Comparison of ENCODE assay signal across 8 cellular contexts in genomic region chr20:309841-310644, GRCh38. TPM values are rescaled to one million over a fixed set of nuclear protein-coding genes. Genes with fewer than 3 reads are reported as not detected.
A peak's percentile ranks its signal among the peaks of the same experiment; 100 is the strongest.
DNase-seq lines count a peak whose midpoint lies in the region; ATAC-seq, FAIRE-seq and TF ChIP-seq lines count a peak whose summit lies in the region.

No MANE protein-coding gene starts in this region.

- peak overlapping the region; percentile 51 for H3K4me2 ChIP-seq in mesendoderm (ENCODE audit: low read length)

- no CpG with 5 or more reads among the region's 31 CpGs for WGBS in mesendoderm (ENCODE audit: extremely low coverage, insufficient coverage, low lambda C conversion rate)

- peaks cover 2% of the 10 kb centered on the region for H3K4me1 ChIP-seq in mesendoderm (ENCODE audit: control insufficient read depth, low read depth, low read length)

- H4K5ac ChIP-seq in mesendoderm (ENCODE audit: low read length) = no peak overlapping the region

- no peak overlapping the region for H4K8ac ChIP-seq in mesendoderm (ENCODE audit: low read depth, low read length)

- H3K27ac ChIP-seq in AG04450 (ENCODE audit: low read depth, low read length) (peak overlapping the region; percentile 97), mesendoderm (ENCODE audit: low read depth, low read length) (peak overlapping the region; percentile 72)

- FAIRE-seq in endometrium (lab: Jason Lieb, UNC) = peak; percentile 100

- ATAC-seq in GM18870 (IDR thresholded peaks at IDR 0.05; ENCODE audit: unreplicated experiment) (peak; percentile 82), HG03139 (IDR thresholded peaks at IDR 0.05; ENCODE audit: unreplicated experiment) (peak; percentile 96)

- peak overlapping the region; percentile 66 for H3K9ac ChIP-seq in mesendoderm (ENCODE audit: low read length)

- H2BK5ac ChIP-seq in mesendoderm (ENCODE audit: low read length) = peak overlapping the region; percentile 47

- no peak overlapping the region for H3K4ac ChIP-seq in mesendoderm (ENCODE audit: low read depth, low read length)

- peak overlapping the region; percentile 81 for H3K56ac ChIP-seq in mesendoderm (ENCODE audit: low read length)

- H3K9me3 ChIP-seq in AG04450 (ENCODE audit: control insufficient read depth, insufficient read depth, low read length) = no peaks in the 10 kb centered on the region

- no peaks in the 10 kb centered on the region for H3K79me1 ChIP-seq in mesendoderm (ENCODE audit: low read length)

- DNase-seq in AG04450 (ENCODE audit: low read depth, low spot score) = peak; percentile 99
- peak; percentile 98 for DNase-seq in NCI-H524 treated with DMSO at 0.1 percent for 48 hours (lab: John Stamatoyannopoulos, UW)
- DNase-seq in activated CD8-positive, alpha-beta memory T cell treated with anti-CD3 and anti-CD28 coated beads for 48 hours (ENCODE audit: low read depth in 2 of 3, low spot score in 2 of 3) = peak; percentile 49 to 65 (median 57)
- peak; percentile 100 for DNase-seq in mesendoderm
- peak; percentile 57 for DNase-seq in stimulated activated CD8-positive, alpha-beta memory T cell treated with anti-CD3 and anti-CD28 coated beads, Interleukin-12 subunit alpha, Interleukin-12 subunit beta, amount 100 ng/mL, for 1 hour (ENCODE audit: low read depth)

- no peaks in the 10 kb centered on the region for H3K36me3 ChIP-seq in mesendoderm (ENCODE audit: control insufficient read depth, insufficient read depth, low read length)

- H2AK5ac ChIP-seq in mesendoderm (ENCODE audit: low read length) = no peak overlapping the region

- no peak overlapping the region for H3K23ac ChIP-seq in mesendoderm (ENCODE audit: low read length)

- H3K27me3 ChIP-seq in AG04450 (ENCODE audit: control insufficient read depth, insufficient read depth, low read length) (no peaks in the 10 kb centered on the region), mesendoderm (ENCODE audit: insufficient read depth, low read length, poor library complexity) (no peaks in the 10 kb centered on the region)

- H2BK120ac ChIP-seq in mesendoderm (ENCODE audit: low read depth, low read length) = no peak overlapping the region

- peak overlapping the region; percentile 7 for H2BK15ac ChIP-seq in mesendoderm (replicated peaks; ENCODE audit: low read depth)

- peak overlapping the region; percentile 60 for H3K4me3 ChIP-seq in AG04450 (ENCODE audit: low read depth, low read length)
- peak overlapping the region; percentile 9 for H3K4me3 ChIP-seq in mesendoderm (ENCODE audit: low read length)

- CTCF ChIA-PET in AG04450 (lab: Charles Lee) = interaction anchor here (0.6 to 2.1 kb wide), 5 partner anchors 12 to 116 kb away, joined by 3 to 7 read pairs (median 5); no protein-coding TSS in a partner anchor

- POLR2A ChIA-PET in AG04450 (lab: Yijun Ruan, JAX) = interaction anchor here (0.6 to 2.2 kb wide), 8 partner anchors 9 to 36 kb away, joined by 4 to 17 read pairs (median 4); partner anchors contain the start of genes NRSN2 and SOX12

- no peaks in the 10 kb centered on the region for H3K79me2 ChIP-seq in mesendoderm (ENCODE audit: control insufficient read depth, insufficient read depth, low read length)

- peak overlapping the region; percentile 53 for H3K18ac ChIP-seq in mesendoderm (ENCODE audit: low read length)

- no peak for TF ChIP-seq CTCF in AG04450 (IDR thresholded peaks at IDR 0.05; ENCODE audit: low read depth, low read length)

RNA-seq across cellular contexts. Expression of gene ZCCHC3, which starts 12.7 kb away (rescaled TPM):
- 14.0 and 15.4 TPM in 2 replicates for polyA plus RNA-seq in AG04450 (2011; rRNA removed)
- polyA minus RNA-seq in AG04450 (2011; rRNA and poly(A)+ RNA removed) = 13.2 and 14.7 TPM in 2 replicates
- polyA plus RNA-seq in mesendoderm (2013, experiment 1 of 2) = 26.5 TPM
- polyA plus RNA-seq in mesendoderm (2013, experiment 2 of 2) = 26.9 TPM

RNA-seq across cellular contexts. Expression of gene SOX12, which starts 15.3 kb away (rescaled TPM):
- 3.8 and 4.6 TPM in 2 replicates for polyA plus RNA-seq in AG04450 (2011; rRNA removed)
- polyA minus RNA-seq in AG04450 (2011; rRNA and poly(A)+ RNA removed) = 4.6 TPM in 2 replicates
- polyA plus RNA-seq in mesendoderm (2013, experiment 1 of 2) = 15.5 TPM
- polyA plus RNA-seq in mesendoderm (2013, experiment 2 of 2) = 15.5 TPM

RNA-seq across cellular contexts. Expression of gene C20orf96, which starts 19.5 kb away (rescaled TPM):
- polyA plus RNA-seq in AG04450 (2011; rRNA removed) = 12.9 and 13.7 TPM in 2 replicates
- polyA minus RNA-seq in AG04450 (2011; rRNA and poly(A)+ RNA removed) = 8.0 and 8.9 TPM in 2 replicates
- 8.2 TPM for polyA plus RNA-seq in mesendoderm (2013, experiment 1 of 2)
- polyA plus RNA-seq in mesendoderm (2013, experiment 2 of 2) = 8.2 TPM

RNA-seq across cellular contexts. Expression of gene NRSN2, which starts 36.9 kb away (rescaled TPM):
- 35.6 and 43.3 TPM in 2 replicates for polyA plus RNA-seq in AG04450 (2011; rRNA removed)
- polyA minus RNA-seq in AG04450 (2011; rRNA and poly(A)+ RNA removed) = 27.3 and 34.1 TPM in 2 replicates
- 10.5 TPM for polyA plus RNA-seq in mesendoderm (2013, experiment 1 of 2)
- polyA plus RNA-seq in mesendoderm (2013, experiment 2 of 2) = 10.6 TPM

RNA-seq across cellular contexts. Expression of gene DEFB132, which starts 52.5 kb away (rescaled TPM):
- not detected in 2 replicates for polyA plus RNA-seq in AG04450 (2011; rRNA removed)
- not detected in 2 replicates for polyA minus RNA-seq in AG04450 (2011; rRNA and poly(A)+ RNA removed)
- not detected for polyA plus RNA-seq in mesendoderm (2013, experiment 1 of 2)
- polyA plus RNA-seq in mesendoderm (2013, experiment 2 of 2) = not detected

Comparison
In these comparisons a context has a peak if more than half of its experiments do, and no peak if none do; other contexts are left out.
1. Peak in every context shown above with its lines: DNase-seq, ATAC-seq, H3K4me3 ChIP-seq and H3K27ac ChIP-seq.